In the genomic region with DNA sequence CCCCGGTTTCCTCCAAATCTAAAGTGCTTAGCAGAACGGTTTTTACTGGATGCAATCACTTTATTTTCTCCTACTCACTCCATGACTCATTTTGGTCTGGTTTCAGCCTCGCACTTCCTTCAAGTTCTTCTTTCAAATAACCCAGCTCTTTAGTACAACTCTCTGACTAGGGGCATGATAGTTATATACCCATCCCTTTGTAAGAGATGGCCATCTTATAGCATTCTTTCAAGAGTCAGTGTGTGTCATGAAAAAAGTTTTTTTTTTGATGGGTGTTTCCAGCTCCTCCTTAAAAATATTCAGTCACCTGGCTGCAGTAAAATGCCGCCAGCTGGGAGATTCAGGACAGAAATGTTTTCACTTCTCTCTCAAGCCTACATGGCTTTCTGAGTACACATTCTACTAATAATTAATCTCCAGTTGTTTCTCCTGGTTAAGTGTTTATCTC, we compare ENCODE assay signal across 12 cellular contexts.
A peak's percentile ranks its signal among the peaks of the same experiment; 100 is the strongest.
DNase-seq lines count a peak whose midpoint lies in the region; ATAC-seq and TF ChIP-seq lines count a peak whose summit lies in the region.
"Had no signal": no experiment of that assay in that cellular context is flagged by ENCODE, and none has a peak within 500 bp of the region (broad histone marks: within the 10 kb centered on the region; RNA-seq: fewer than 3 reads in every experiment).

No MANE protein-coding gene starts in this region.

- H3K4me3 ChIP-seq in upper lobe of right lung = no peak overlapping the region
- H3K4me3 ChIP-seq: SJCRH30 had no signal

- DNase-seq in SIG-M5 treated with dmso at 0.1 percent for 504 hours (lab: John Stamatoyannopoulos, UW; ENCODE audit: unreplicated experiment) (peak; percentile 28), SIG-M5 (lab: John Stamatoyannopoulos, UW) (no peak), kidney tubule cell (ENCODE audit: low spot score) (peak; percentile 87), upper lobe of right lung (no peak), midbrain (lab: John Stamatoyannopoulos, UW) (no peak), NCI-H146 treated with DMSO at 0.1 percent for 48 hours (lab: John Stamatoyannopoulos, UW; ENCODE audit: unreplicated experiment) (no peak), putamen (ENCODE audit: low spot score) (no peak)
- DNase-seq: foreskin melanocyte; NCI-H1930; SJCRH30; stimulated activated CD4-positive, alpha-beta T cell treated with anti-CD3 and anti-CD28 coated beads, Interleukin-4, amount 100 ng/mL, for 24 hours had no signal

- ATAC-seq in upper lobe of right lung = peak; percentile 51

- intact Hi-C loops in dendritic cell treated with granulocyte-macrophage colony-stimulating factor and Interleukin-4, amounts not matched to agents 40 ng/mL and 50 ng/mL, for 4 days (cut with micrococcal nuclease) = loop anchor here (5.0 kb wide), 1 partner anchor 41 kb away; no protein-coding TSS in a partner anchor
- intact Hi-C loops in upper lobe of right lung (cut with DNase I) = no loop called here

- H3K36me3 ChIP-seq in upper lobe of right lung = no peaks in the 10 kb centered on the region
- H3K36me3 ChIP-seq: SJCRH30 had no signal

- H3K36me3 Mint-ChIP-seq in dendritic cell treated with granulocyte-macrophage colony-stimulating factor and Interleukin-4, amounts not matched to agents 40 ng/mL and 50 ng/mL, for 4 days (ENCODE audit: low read depth) = peaks cover 12% of the 10 kb centered on the region

- peaks cover 38% of the 10 kb centered on the region for H3K4me1 Mint-ChIP-seq in dendritic cell treated with granulocyte-macrophage colony-stimulating factor and Interleukin-4, amounts not matched to agents 40 ng/mL and 50 ng/mL, for 4 days (ENCODE audit: low read depth)

- H3K27ac ChIP-seq in upper lobe of right lung = peak overlapping the region; percentile 1
- H3K27ac ChIP-seq: SJCRH30 had no signal

- TF ChIP-seq CTCF in upper lobe of right lung (IDR thresholded peaks at IDR 0.05) = no peak

- H3K27ac Mint-ChIP-seq in dendritic cell treated with granulocyte-macrophage colony-stimulating factor and Interleukin-4, amounts not matched to agents 40 ng/mL and 50 ng/mL, for 4 days = peak overlapping the region; percentile 83

- no peaks in the 10 kb centered on the region for H3K27me3 Mint-ChIP-seq in dendritic cell treated with granulocyte-macrophage colony-stimulating factor and Interleukin-4, amounts not matched to agents 40 ng/mL and 50 ng/mL, for 4 days

- H3K4me3 Mint-ChIP-seq in dendritic cell treated with granulocyte-macrophage colony-stimulating factor and Interleukin-4, amounts not matched to agents 40 ng/mL and 50 ng/mL, for 4 days = peak overlapping the region; percentile 28

- H3K27me3 ChIP-seq in upper lobe of right lung = no peaks in the 10 kb centered on the region
- H3K27me3 ChIP-seq: SJCRH30 had no signal

- H3K9me3 Mint-ChIP-seq in dendritic cell treated with granulocyte-macrophage colony-stimulating factor and Interleukin-4, amounts not matched to agents 40 ng/mL and 50 ng/mL, for 4 days = peaks cover 18% of the 10 kb centered on the region

- H3K4me1 ChIP-seq in upper lobe of right lung = peaks cover 6% of the 10 kb centered on the region
- H3K4me1 ChIP-seq: SJCRH30 had no signal

- H3K9me3 ChIP-seq in upper lobe of right lung = no peaks in the 10 kb centered on the region
- H3K9me3 ChIP-seq: SJCRH30 had no signal

Comparison
In these comparisons a context has a peak if more than half of its experiments do, and no peak if none do; other contexts are left out.
1. DNase-seq: peak in SIG-M5 treated with dmso at 0.1 percent for 504 hours (single experiment) and kidney tubule cell (single experiment); none in SIG-M5 (single experiment), upper lobe of right lung (single experiment), midbrain (single experiment), NCI-H146 treated with DMSO at 0.1 percent for 48 hours (single experiment) and putamen (single experiment).